In the genomic region with DNA sequence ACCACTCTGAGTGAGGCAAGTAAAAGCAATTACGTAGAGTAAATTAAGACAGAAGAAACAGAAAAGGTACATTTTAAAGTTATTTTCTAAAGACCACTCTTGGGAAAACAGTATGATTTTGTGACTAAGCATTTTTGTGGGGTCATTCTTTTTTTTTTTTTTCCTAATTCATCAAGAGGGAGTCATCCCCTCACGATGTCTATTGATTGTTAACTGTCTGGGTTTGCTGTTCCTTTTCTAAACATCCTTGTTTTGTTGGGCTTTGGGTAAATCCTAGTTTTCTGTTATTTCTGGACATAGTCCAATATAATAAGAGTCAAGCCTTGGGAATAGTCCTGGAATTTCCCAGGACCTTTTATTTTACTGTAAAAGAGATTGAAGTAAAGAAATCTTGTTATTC, we compare ENCODE assay signal across 32 cellular contexts.
DNase-seq lines count a peak whose midpoint lies in the region; TF ChIP-seq lines count a peak whose summit lies in the region.
"Had no signal": no experiment of that assay in that cellular context is flagged by ENCODE, and none has a peak within 500 bp of the region (broad histone marks: within the 10 kb centered on the region; RNA-seq: fewer than 3 reads in every experiment).

No MANE protein-coding gene starts in this region.

- H2AFZ ChIP-seq in osteoblast (ENCODE audit: low read length), result no peak overlapping the region
- H2AFZ ChIP-seq in PC-9, result no peak overlapping the region
- H2AFZ ChIP-seq in mammary epithelial cell (ENCODE audit: low read depth, low read length), result no peak overlapping the region

- in situ Hi-C loops in Caki2 (cut with HindIII; ENCODE audit: low pct_unique_long_range_greater_than_20kb, low sequenced_read_pairs), result no loop called here
- in situ Hi-C loops in mammary epithelial cell (cut with MboI; ENCODE audit: low sequenced_read_pairs in 2 of 2), result no loop called here

- H3K27me3 ChIP-seq in osteoblast (ENCODE audit: insufficient read depth, low read length) (no peaks in the 10 kb centered on the region), breast epithelium (no peaks in the 10 kb centered on the region), PC-9 (ENCODE audit: insufficient read depth, low read depth) (no peaks in the 10 kb centered on the region), mammary epithelial cell (ENCODE audit: insufficient read depth, low read length) (no peaks in the 10 kb centered on the region)
- H3K27me3 ChIP-seq: adrenal gland, BLaER1, esophagus muscularis mucosa, left lung, ovary, right atrium auricular region had no signal

- WGBS in mammary epithelial cell (ENCODE audit: low coverage, missing lambda C conversion rate), result 96% methylated on average over 2 of the region's 2 CpGs

- dilution Hi-C loops in mammary epithelial cell (cut with HindIII; ENCODE audit: low sequenced_read_pairs), result loop anchor here (5.0 kb wide), 1 partner anchor 47 kb away; no protein-coding TSS in a partner anchor

- H3K9ac ChIP-seq in mammary epithelial cell (ENCODE audit: insufficient read depth, low read length), result no peak overlapping the region
- H3K9ac ChIP-seq: BLaER1 had no signal

- H4K20me1 ChIP-seq in osteoblast (ENCODE audit: insufficient read depth, low read length) (no peaks in the 10 kb centered on the region), PC-9 (ENCODE audit: insufficient read depth) (no peaks in the 10 kb centered on the region), mammary epithelial cell (ENCODE audit: insufficient read depth, low read length) (no peaks in the 10 kb centered on the region)
- H4K20me1 ChIP-seq: BLaER1 had no signal

- H3K36me3 ChIP-seq in osteoblast (ENCODE audit: insufficient read depth, low read length) (no peaks in the 10 kb centered on the region), breast epithelium (no peaks in the 10 kb centered on the region), PC-9 (ENCODE audit: low read depth) (no peaks in the 10 kb centered on the region), mammary epithelial cell (ENCODE audit: insufficient read depth, low read length) (no peaks in the 10 kb centered on the region)
- H3K36me3 ChIP-seq: adrenal gland, BLaER1, esophagus muscularis mucosa, left lung, ovary, right atrium auricular region had no signal

- H3K4me1 ChIP-seq in osteoblast (ENCODE audit: insufficient read depth, low read length) (peaks cover 55% of the 10 kb centered on the region), breast epithelium (no peaks in the 10 kb centered on the region), PC-9 (replicated peaks; ENCODE audit: insufficient read depth) (peaks cover 8% of the 10 kb centered on the region), mammary epithelial cell (ENCODE audit: insufficient read depth, low read length) (no peaks in the 10 kb centered on the region)

- H3K79me2 ChIP-seq in osteoblast (ENCODE audit: insufficient read depth, low read length) (no peaks in the 10 kb centered on the region), PC-9 (ENCODE audit: low read depth) (no peaks in the 10 kb centered on the region), mammary epithelial cell (ENCODE audit: insufficient read depth, low read length) (no peaks in the 10 kb centered on the region)

- TF ChIP-seq POLR2A in breast epithelium (IDR thresholded peaks at IDR 0.05), result no peak

- BruUV-seq in PC-9 (replicated peaks; lab: Mats Ljungman, UMichigan) (no TSS peak), mammary epithelial cell (replicated peaks; lab: Mats Ljungman, UMichigan) (no TSS peak)

- DNase-seq in Caki2 (ENCODE audit: low read depth) (peak; percentile 87), LHCN-M2 (ENCODE audit: low read depth) (peak; percentile 27), fibroblast of mammary gland (ENCODE audit: low read depth) (peak; percentile 74), osteoblast (ENCODE audit: insufficient read length, low spot score, missing footprints) (no peak), breast epithelium (ENCODE audit: low spot score in 2 of 2) (no peak), PC-9 (no peak), NCI-H345 (lab: John Stamatoyannopoulos, UW) (no peak), mammary epithelial cell (no peak)
- DNase-seq: ACHN; activated CD4-positive, alpha-beta T cell treated with anti-CD3 and anti-CD28 coated beads, Interleukin-2, amount 50 U/mL, for 1 hour; activated CD8-positive, alpha-beta memory T cell treated with anti-CD3 and anti-CD28 coated beads, Interleukin-2, amount 10 ng/mL, durations not matched to agents 7 days and 5 days; activated naive CD4-positive, alpha-beta T cell treated with Interleukin-2 at 50 U/mL for 16 hours; activated T-cell treated with anti-CD3 and anti-CD28 coated beads, Interleukin-2, amount 50 U/mL, for 72 hours; adrenal gland; DMS79; effector memory CD8-positive, alpha-beta T cell; hypothalamus; immature natural killer cell; Kasumi-1; left lung; mucosa of descending colon; NCI-H2171 treated with DMSO at 0.1 percent for 48 hours; NCI-H524 treated with DMSO at 0.1 percent for 48 hours; NK-92 treated with Interleukin-12 subunit alpha and Interleukin-12 subunit beta, amount 100 ng/mL, for 24 hours; ovary; SHP77 treated with DMSO at 0.1 percent for 48 hours; stimulated activated CD4-positive, alpha-beta T cell treated with anti-CD3 and anti-CD28 coated beads, Interleukin-12 subunit alpha, Interleukin-12 subunit beta, amount 100 ng/mL, for 4 hours; stimulated activated CD4-positive, alpha-beta T cell treated with anti-CD3 and anti-CD28 coated beads, Interleukin-4, amount 100 ng/mL, for 1 hour; substantia nigra had no signal

- H3F3A ChIP-seq in PC-9 (ENCODE audit: insufficient read depth, low read depth), result no peaks in the 10 kb centered on the region

- H3K9me3 ChIP-seq in osteoblast (ENCODE audit: low read depth, low read length), result no peaks in the 10 kb centered on the region
- H3K9me3 ChIP-seq in breast epithelium, result no peaks in the 10 kb centered on the region
- H3K9me3 ChIP-seq in PC-9 (ENCODE audit: insufficient read depth, low read depth), result no peaks in the 10 kb centered on the region
- H3K9me3 ChIP-seq in mammary epithelial cell (replicated peaks; ENCODE audit: insufficient read depth, low read length), result no peaks in the 10 kb centered on the region
- H3K9me3 ChIP-seq: adrenal gland, BLaER1, esophagus muscularis mucosa, left lung, mucosa of descending colon, ovary, right atrium auricular region had no signal

- H3K9me2 ChIP-seq in PC-9 (ENCODE audit: insufficient read depth), result no peaks in the 10 kb centered on the region

- H3K4me2 ChIP-seq in osteoblast (ENCODE audit: insufficient read depth, low read length) (peak overlapping the region; percentile 40), PC-9 (no peak overlapping the region), mammary epithelial cell (ENCODE audit: insufficient read depth, low read depth, low read length) (no peak overlapping the region)
- H3K4me2 ChIP-seq: BLaER1 had no signal

- POLR2A ChIA-PET in PC-9 (lab: Charles Lee; ENCODE audit: unreplicated experiment), result no interaction called here

- no peak overlapping the region for H3K4me3 ChIP-seq in fibroblast of mammary gland (ENCODE audit: control insufficient read depth, low read depth, low read length)
- H3K4me3 ChIP-seq in osteoblast (ENCODE audit: insufficient read depth, low read length), result no peak overlapping the region
- no peak overlapping the region for H3K4me3 ChIP-seq in breast epithelium
- no peak overlapping the region for H3K4me3 ChIP-seq in PC-9
- H3K4me3 ChIP-seq in mammary epithelial cell (replicated peaks in 1 of 3; ENCODE audit: insufficient read depth in 1 of 3, low read depth in 2 of 3, low read length in 3 of 3), result no peak overlapping the region
- H3K4me3 ChIP-seq: adrenal gland, BLaER1, esophagus muscularis mucosa, left lung, mucosa of descending colon, ovary, right atrium auricular region had no signal

- intact Hi-C loops in breast epithelium (cut with DNase I; ENCODE audit: low total_unique reads) (no loop called here), PC-9 (cut with micrococcal nuclease; ENCODE audit: unreplicated experiment) (no loop called here), mammary epithelial cell (cut with micrococcal nuclease) (no loop called here)

- H3K27ac ChIP-seq in osteoblast (ENCODE audit: low read depth, low read length) (peak overlapping the region; percentile 54), breast epithelium (no peak overlapping the region), PC-9 (no peak overlapping the region), mammary epithelial cell (ENCODE audit: insufficient read depth, low read depth, low read length) (no peak overlapping the region)
- H3K27ac ChIP-seq: BLaER1, esophagus muscularis mucosa, left lung, right atrium auricular region had no signal

- CTCF ChIA-PET in PC-9 (lab: Charles Lee) (interaction anchor here (0.9 kb wide), 1 partner anchor 23 kb away, joined by 11 read pairs; no protein-coding TSS in a partner anchor), mammary epithelial cell (lab: Charles Lee; ENCODE audit: low non-redundant PET) (no interaction called here)

- TF ChIP-seq CTCF in fibroblast of mammary gland (conservative IDR thresholded peaks at IDR 0.05; ENCODE audit: control insufficient read depth, insufficient read depth, low read depth, low read length) (no peak), osteoblast (IDR thresholded peaks at IDR 0.05; ENCODE audit: extremely low read depth, low read depth, low read length) (no peak), breast epithelium (IDR thresholded peaks at IDR 0.05) (no peak), PC-9 (conservative IDR thresholded peaks at IDR 0.05) (no peak), mammary epithelial cell (conservative IDR thresholded peaks at IDR 0.05 in 1 of 2, IDR thresholded peaks at IDR 0.05 in 1 of 2; ENCODE audit: extremely low read depth in 1 of 2, insufficient read depth in 1 of 2, low read depth in 1 of 2, low read length in 2 of 2) (no peak)

Comparison
In these comparisons a context has a peak if more than half of its experiments do, and no peak if none do; other contexts are left out.
1. DNase-seq: peak in Caki2 (single experiment), LHCN-M2 (single experiment) and fibroblast of mammary gland (single experiment); none in osteoblast (single experiment), breast epithelium (0 of 2), PC-9 (0 of 2), NCI-H345 (single experiment) and mammary epithelial cell (single experiment).